In the genomic region with DNA sequence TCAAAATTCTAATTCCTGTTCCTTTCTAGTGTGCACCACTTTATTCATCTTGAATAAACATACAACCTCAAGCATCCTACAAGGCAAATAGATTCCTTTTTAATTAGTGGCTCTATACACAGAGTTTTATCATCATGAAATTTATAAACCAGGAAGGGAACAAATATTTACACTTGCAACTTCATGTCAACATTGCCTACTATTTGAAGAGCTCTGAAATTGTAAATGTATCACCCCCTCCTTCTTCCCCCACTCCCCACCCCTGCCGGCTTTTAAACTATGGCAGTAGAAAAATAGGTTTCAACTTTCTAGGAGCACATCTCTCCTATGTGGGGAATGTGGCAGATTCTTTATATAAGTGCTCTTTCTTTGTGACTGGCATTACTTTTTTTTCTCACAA, we compare ENCODE assay signal across 18 cellular contexts. TPM values are rescaled to one million over a fixed set of nuclear protein-coding genes. Genes with fewer than 3 reads are reported as not detected.
DNase-seq lines count a peak whose midpoint lies in the region; ATAC-seq, FAIRE-seq and TF ChIP-seq lines count a peak whose summit lies in the region.
"Had no signal": no experiment of that assay in that cellular context is flagged by ENCODE, and none has a peak within 500 bp of the region (broad histone marks: within the 10 kb centered on the region; RNA-seq: fewer than 3 reads in every experiment).

No MANE protein-coding gene starts in this region.

- H4K20me1 ChIP-seq in H9 (ENCODE audit: control insufficient read depth, insufficient read depth, insufficient read length): no peaks in the 10 kb centered on the region

- no peak overlapping the region for H3K4ac ChIP-seq in H9 (ENCODE audit: low read depth, low read length)

- H3K9me3 Mint-ChIP-seq in glutamatergic neuron (ENCODE audit: unreplicated experiment) (peaks cover 7% of the 10 kb centered on the region), H9 (no peaks in the 10 kb centered on the region)
- H3K9me3 Mint-ChIP-seq: activated naive CD4-positive, alpha-beta T cell treated with anti-CD3 and anti-CD28 coated beads, Interleukin-2, amount 50 U/mL, for 72 hours had no signal

- DNase-seq in A549 (ENCODE audit: low read depth in 1 of 2, low spot score in 1 of 2): peak; percentile 12 to 25
- DNase-seq in HCEC 1CT: peak; percentile 10
- peak; percentile 44 for DNase-seq in NCI-H345 (lab: John Stamatoyannopoulos, UW)
- DNase-seq in glutamatergic neuron: no peak
- no peak for DNase-seq in H9
- no peak for DNase-seq in NCI-H187 treated with DMSO at 0.1 percent for 48 hours (lab: John Stamatoyannopoulos, UW)
- no peak for DNase-seq in posterior vena cava (ENCODE audit: low spot score)
- no peak for DNase-seq in Right ventricle myocardium inferior (ENCODE audit: missing footprints)
- DNase-seq: activated CD4-positive, alpha-beta T cell treated with anti-CD3 and anti-CD28 coated beads for 48 hours; brain microvascular endothelial cell; esophagus squamous epithelium; hippocampal formation; Right ventricle myocardium superior; uterus had no signal

- H2BK12ac ChIP-seq in H9 (ENCODE audit: insufficient read length, low read depth, low read length): no peak overlapping the region

- no peak overlapping the region for H4K8ac ChIP-seq in H9 (replicated peaks; ENCODE audit: insufficient read length, low read depth, low read length)

- H3K4me1 Mint-ChIP-seq in glutamatergic neuron (ENCODE audit: low read depth, unreplicated experiment) (peaks cover 23% of the 10 kb centered on the region), H9 (peaks cover 10 to 16% of the 10 kb centered on the region in 2 experiments)

- H3K27me3 Mint-ChIP-seq in glutamatergic neuron (ENCODE audit: unreplicated experiment) (peaks cover 5% of the 10 kb centered on the region), H9 (ENCODE audit: low read depth) (no peaks in the 10 kb centered on the region)

- TF ChIP-seq CTCF in A549 (IDR thresholded peaks at IDR 0.05) (no peak), glutamatergic neuron (IDR thresholded peaks at IDR 0.05; ENCODE audit: partially characterized antibody, unreplicated experiment) (no peak), H9 (conservative IDR thresholded peaks at IDR 0.05) (no peak)

- H3K18ac ChIP-seq in H9 (ENCODE audit: insufficient read length, low read depth, low read length): no peak overlapping the region

- intact Hi-C loops in posterior vena cava (cut with DNase I) (no loop called here), Right ventricle myocardium inferior (cut with DNase I) (no loop called here)

- peak overlapping the region; percentile 85 for H3K27ac Mint-ChIP-seq in glutamatergic neuron (ENCODE audit: unreplicated experiment)
- peak overlapping the region in 1 of 3 experiments; percentile 71; a peak in 3 of 7 replicates for H3K27ac Mint-ChIP-seq in H9
- H3K27ac Mint-ChIP-seq: activated naive CD4-positive, alpha-beta T cell treated with anti-CD3 and anti-CD28 coated beads, Interleukin-2, amount 50 U/mL, for 72 hours had no signal

- H2BK15ac ChIP-seq in H9 (ENCODE audit: low read depth, low read length): no peak overlapping the region

- no peak for TF ChIP-seq POLR2A in A549 (IDR thresholded peaks at IDR 0.05; ENCODE audit: low read length)

- no peaks in the 10 kb centered on the region for H3K79me2 ChIP-seq in H9 (ENCODE audit: insufficient read depth, low read length)

- H3K23ac ChIP-seq in H9 (ENCODE audit: insufficient read length, low read depth, low read length): no peak overlapping the region

- WGBS in A549 (ENCODE audit: missing lambda C conversion rate): 8% methylated on average over 1 of the region's 1 CpG
- no CpG with 5 or more reads among the region's 1 CpG for WGBS in H9 (ENCODE audit: extremely low coverage, insufficient read length, low lambda C conversion rate)

- H3K36me3 Mint-ChIP-seq in glutamatergic neuron (ENCODE audit: unreplicated experiment) (no peaks in the 10 kb centered on the region), H9 (ENCODE audit: insufficient read depth in 1 of 3, low read depth in 3 of 3) (no peaks in the 10 kb centered on the region; a peak in 1 of 7 replicates)
- H3K36me3 Mint-ChIP-seq: activated naive CD4-positive, alpha-beta T cell treated with anti-CD3 and anti-CD28 coated beads, Interleukin-2, amount 50 U/mL, for 72 hours had no signal

- no peaks in the 10 kb centered on the region for H3K23me2 ChIP-seq in H9 (ENCODE audit: insufficient read length, low read depth, low read length, poor library complexity, severe bottlenecking)

- no peak overlapping the region for H2BK120ac ChIP-seq in H9 (ENCODE audit: low read depth, low read length, poor library complexity, severe bottlenecking)

- no peak overlapping the region for H3K4me3 Mint-ChIP-seq in glutamatergic neuron (ENCODE audit: unreplicated experiment)
- no peak overlapping the region for H3K4me3 Mint-ChIP-seq in H9

- no peak overlapping the region for H3K14ac ChIP-seq in H9 (ENCODE audit: insufficient read depth, low read length)

- H3K4me2 ChIP-seq in A549: peak overlapping the region; percentile 29
- H3K4me2 ChIP-seq in H9 (ENCODE audit: insufficient read depth, insufficient read length, low read length): no peak overlapping the region

- TF ChIP-seq RAD21 in A549 (conservative IDR thresholded peaks at IDR 0.05 in 1 of 2, IDR thresholded peaks at IDR 0.05 in 1 of 2): no peak

- POLR2A ChIA-PET in A549 (lab: Yijun Ruan, JAX): no interaction called here

- no peak overlapping the region for H3K9ac ChIP-seq in H9 (ENCODE audit: extremely low read depth, insufficient read length, low read length)

- H2BK5ac ChIP-seq in H9 (ENCODE audit: insufficient read length, low read length): no peak overlapping the region

- H4K5ac ChIP-seq in H9 (ENCODE audit: insufficient read length, low read depth, low read length): no peak overlapping the region

- H2AFZ ChIP-seq in H9 (ENCODE audit: low read length): no peak overlapping the region

- H4K91ac ChIP-seq in H9 (ENCODE audit: insufficient read length, low read depth, low read length): no peak overlapping the region

- H3K79me1 ChIP-seq in H9 (ENCODE audit: insufficient read depth, low read depth, low read length, poor library complexity, severe bottlenecking): peaks cover 2% of the 10 kb centered on the region

- H3K27me3 ChIP-seq in H9 (ENCODE audit: insufficient read depth, low read length): no peaks in the 10 kb centered on the region
- H3K27me3 ChIP-seq: brain microvascular endothelial cell, esophagus squamous epithelium, uterus had no signal

- no peak overlapping the region for H2AK5ac ChIP-seq in H9 (ENCODE audit: insufficient read length, low read length)

- CTCF ChIA-PET in A549 (lab: Yijun Ruan, JAX): interaction anchor here (0.8 to 1.7 kb wide), 3 partner anchors 14 to 33 kb away, joined by 4 read pairs; no protein-coding TSS in a partner anchor

- no peak overlapping the region for H3K56ac ChIP-seq in H9 (ENCODE audit: insufficient read length, low read depth, low read length)

- peaks cover 20% of the 10 kb centered on the region for H3K4me1 ChIP-seq in A549
- no peaks in the 10 kb centered on the region for H3K4me1 ChIP-seq in H9 (ENCODE audit: insufficient read depth, low read length)
- H3K4me1 ChIP-seq: uterus had no signal

- no peak overlapping the region for H3T11ph ChIP-seq in H9 (ENCODE audit: low read length)

- no peak overlapping the region for H2BK20ac ChIP-seq in H9 (ENCODE audit: low read depth, low read length, poor library complexity, severe bottlenecking)

- H3K9me3 ChIP-seq in A549 (no peaks in the 10 kb centered on the region), H9 (ENCODE audit: control insufficient read depth, low read depth, low read length) (no peaks in the 10 kb centered on the region)
- H3K9me3 ChIP-seq: esophagus squamous epithelium, prostate gland, uterus had no signal

- FAIRE-seq in A549 (lab: Jason Lieb, UNC): no peak
- FAIRE-seq: D721Med had no signal

- no peak overlapping the region for H3K4me3 ChIP-seq in A549
- H3K4me3 ChIP-seq: esophagus squamous epithelium, prostate gland, uterus had no signal

- H3K27ac ChIP-seq in A549 (no peak overlapping the region), H9 (ENCODE audit: insufficient read length, low read depth, low read length) (no peak overlapping the region)
- H3K27ac ChIP-seq: brain microvascular endothelial cell, esophagus squamous epithelium, HL-60, prostate gland, uterus had no signal

- no peak for TF ChIP-seq EP300 in A549 (IDR thresholded peaks at IDR 0.05)

- ATAC-seq in A549 (peak in 1 of 2 experiments; percentile 61; a peak in 3 of 6 replicates), Right ventricle myocardium inferior (no peak)
- ATAC-seq: activated naive CD4-positive, alpha-beta T cell treated with anti-CD3 and anti-CD28 coated beads, Interleukin-2, amount 50 U/mL, for 72 hours had no signal

TF ChIP-seq in A549, 52 proteins besides CTCF, POLR2A, EP300 and RAD21:
- TF ChIP-seq KDM5A (IDR thresholded peaks at IDR 0.05) (no peak), RFX5 (IDR thresholded peaks at IDR 0.05) (no peak), HOXA7 (CRISPR knock-in tag; IDR thresholded peaks at IDR 0.05) (no peak), GATA3 (IDR thresholded peaks at IDR 0.05; ENCODE audit: borderline replicate concordance) (peak; percentile 50; the same call in 1 of the 2 replicates)

RNA-seq across cellular contexts. Expression of a gene that starts 49.6 kb away (rescaled TPM):
- polyA plus RNA-seq in A549 (2011; rRNA removed) (5.6 and 11.0 TPM in 2 replicates), A549 (2017; fragmentation: RNase III; extraction: RNeasy Plus Mini Kit Qiagen cat#74134 plus additional on column Dnase treatment) (5.5 to 6.0 TPM (median 5.7 TPM) in 3 replicates)
- polyA plus RNA-seq in A549 (2012; cell fraction: cytosol; rRNA removed): 2.4 and 3.1 TPM in 2 replicates
- 4.4 and 6.2 TPM in 2 replicates for polyA plus RNA-seq in A549 (2012; cell fraction: nucleus; rRNA removed)
- 26.7 and 28.1 TPM in 2 replicates for polyA minus RNA-seq in A549 (2011; rRNA and poly(A)+ RNA removed)
- total RNA-seq in glutamatergic neuron (ENCODE audit: unreplicated experiment) (75.3 TPM), H9 (2021) (34.2 and 35.4 TPM in 2 replicates), posterior vena cava (10 to 100 TPM; 34.7 to 35.0 TPM), Right ventricle myocardium inferior (42.6 TPM)

Comparison
In these comparisons a context has a peak if more than half of its experiments do, and no peak if none do; other contexts are left out.
1. DNase-seq: peak in A549 (2 of 2), HCEC 1CT (single experiment) and NCI-H345 (single experiment); none in glutamatergic neuron (single experiment), H9 (single experiment), NCI-H187 treated with DMSO at 0.1 percent for 48 hours (single experiment), posterior vena cava (single experiment) and Right ventricle myocardium inferior (single experiment).